Comparison of ENCODE assay signal across 2 cellular contexts in genomic region chr7:25424113-25424512, GRCh38.
TF ChIP-seq lines count a peak whose summit lies in the region.

No MANE protein-coding gene starts in this region.

TF ChIP-seq in GM23338, 12 proteins besides CTCF, POLR2A, EP300 and RAD21 (continued from another document):
- TF ChIP-seq ZNF462 (CRISPR knock-in tag; IDR thresholded peaks at IDR 0.05) (no peak), ZNF331 (CRISPR knock-in tag; IDR thresholded peaks at IDR 0.05; ENCODE audit: low read depth) (no peak), CREB1 (CRISPR knock-in tag; IDR thresholded peaks at IDR 0.05; ENCODE audit: low read depth) (no peak), ZNF114 (CRISPR knock-in tag; IDR thresholded peaks at IDR 0.05) (no peak), NANOG (IDR thresholded peaks at IDR 0.05; ENCODE audit: borderline replicate concordance) (no peak), EZH2phosphoT487 (IDR thresholded peaks at IDR 0.05; ENCODE audit: unreplicated experiment) (no peak), JUNB (IDR thresholded peaks at IDR 0.05; ENCODE audit: unreplicated experiment) (no peak), POLR2AphosphoS5 (IDR thresholded peaks at IDR 0.05; ENCODE audit: low read depth) (no peak), ETS1 (IDR thresholded peaks at IDR 0.05) (no peak)
TF ChIP-seq in GM23338: peak in this region for 0.

TF ChIP-seq in WTC11, 78 proteins besides CTCF, POLR2A, EP300 and RAD21 (continued from another document):
- no peak for TF ChIP-seq ZNF121 (CRISPR knock-in tag; IDR thresholded peaks at IDR 0.05)
- TF ChIP-seq ZNF219 (CRISPR knock-in tag; IDR thresholded peaks at IDR 0.05; ENCODE audit: borderline replicate concordance), result no peak
TF ChIP-seq in WTC11: peak in this region for 0.
